In the genomic region with DNA sequence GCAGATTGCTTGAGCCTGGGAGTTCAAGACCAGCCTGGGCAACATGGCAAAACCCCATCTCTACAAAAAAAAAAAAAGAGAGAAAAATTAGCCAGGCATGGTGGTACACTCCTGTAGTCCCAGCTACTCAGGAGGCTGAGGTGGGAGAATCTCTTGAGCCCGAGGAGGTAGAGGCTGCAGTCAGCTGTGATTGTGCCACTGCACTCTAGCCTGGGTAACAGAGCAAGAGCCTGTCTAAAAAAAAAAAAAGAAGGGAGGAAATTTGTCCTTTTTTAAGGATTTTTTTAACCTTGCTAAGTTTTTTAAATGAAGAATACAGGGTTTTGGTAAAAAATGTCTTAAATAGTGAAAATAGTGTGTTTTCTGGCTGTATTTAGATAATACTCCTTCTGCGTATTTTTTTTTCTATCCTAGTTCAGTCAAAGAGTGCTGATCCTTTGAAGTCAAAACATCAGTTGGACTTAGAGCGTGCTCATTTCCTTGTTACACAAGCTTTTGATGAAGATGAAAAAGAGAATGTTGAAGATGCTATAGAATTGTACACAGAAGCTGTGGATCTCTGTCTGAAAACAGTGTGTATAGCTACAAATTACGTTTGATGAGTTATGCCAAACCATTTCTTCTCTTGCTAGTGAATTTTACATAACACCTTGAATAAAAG, we compare ENCODE assay signal across 16 cellular contexts. TPM values are rescaled to one million over a fixed set of nuclear protein-coding genes. Genes with fewer than 3 reads are reported as not detected.
DNase-seq lines count a peak whose midpoint lies in the region; ATAC-seq and FAIRE-seq lines count a peak whose summit lies in the region.
"Had no signal": no experiment of that assay in that cellular context is flagged by ENCODE, and none has a peak within 500 bp of the region (broad histone marks: within the 10 kb centered on the region; RNA-seq: fewer than 3 reads in every experiment).

No MANE protein-coding gene starts in this region.

- no peaks in the 10 kb centered on the region for H3K9me3 ChIP-seq in CD4-positive, CD25-positive, alpha-beta regulatory T cell (ENCODE audit: control insufficient read depth in 2 of 2, low read length in 2 of 2)
- no peaks in the 10 kb centered on the region for H3K9me3 ChIP-seq in Karpas-422 (ENCODE audit: low read length)
- H3K9me3 ChIP-seq: HAP-1, SJSA1 had no signal

- H3K27ac ChIP-seq in CD4-positive, CD25-positive, alpha-beta regulatory T cell (ENCODE audit: insufficient read depth, low read length, poor library complexity, severe bottlenecking) = no peak overlapping the region
- H3K27ac ChIP-seq in Karpas-422 (ENCODE audit: low read length) = peak overlapping the region; percentile 74
- H3K27ac ChIP-seq: C4-2B, KMS-11, SJSA1 had no signal

- no peaks in the 10 kb centered on the region for H3K9me3 Mint-ChIP-seq in activated T-cell treated with anti-CD3 and anti-CD28 coated beads, Interleukin-2, amount 50 U/mL, for 24 hours
- H3K9me3 Mint-ChIP-seq in activated T-cell treated with anti-CD3 and anti-CD28 coated beads, Interleukin-2, amount 50 U/mL, for 4 hours = no peaks in the 10 kb centered on the region
- no peaks in the 10 kb centered on the region for H3K9me3 Mint-ChIP-seq in CD4-positive, CD25-positive, alpha-beta regulatory T cell
- H3K9me3 Mint-ChIP-seq: GM23338 had no signal

- H3K9me2 ChIP-seq in Karpas-422 (replicated peaks; ENCODE audit: insufficient read depth, low read length) = no peaks in the 10 kb centered on the region

- H3K4me1 Mint-ChIP-seq in activated T-cell treated with anti-CD3 and anti-CD28 coated beads, Interleukin-2, amount 50 U/mL, for 24 hours (ENCODE audit: low read depth) = peaks cover 12% of the 10 kb centered on the region
- H3K4me1 Mint-ChIP-seq in activated T-cell treated with anti-CD3 and anti-CD28 coated beads, Interleukin-2, amount 50 U/mL, for 4 hours (ENCODE audit: low read depth) = peaks cover 17% of the 10 kb centered on the region
- peaks cover 20 to 32% (median 21%) of the 10 kb centered on the region in 4 donors for H3K4me1 Mint-ChIP-seq in CD4-positive, CD25-positive, alpha-beta regulatory T cell

- H4K20me1 ChIP-seq in Karpas-422 (ENCODE audit: insufficient read depth, low read depth, low read length) = no peaks in the 10 kb centered on the region

- H3K79me2 ChIP-seq in Karpas-422 (ENCODE audit: low read length) = peaks cover 53% of the 10 kb centered on the region

- FAIRE-seq in islet of Langerhans (lab: Jason Lieb, UNC) = peak; percentile 13

- no peaks in the 10 kb centered on the region for H3K27me3 ChIP-seq in CD4-positive, CD25-positive, alpha-beta regulatory T cell (ENCODE audit: control insufficient read depth, insufficient read depth, low read length)
- H3K27me3 ChIP-seq in Karpas-422 (ENCODE audit: low read length) = no peaks in the 10 kb centered on the region
- H3K27me3 ChIP-seq: SJSA1 had no signal

- H3K9ac ChIP-seq in Karpas-422 (ENCODE audit: low read length) = peak overlapping the region; percentile 44
- H3K9ac ChIP-seq: KMS-11 had no signal

- no peak overlapping the region for H3K4me3 ChIP-seq in CD4-positive, CD25-positive, alpha-beta regulatory T cell (ENCODE audit: low read depth, low read length)
- peak overlapping the region; percentile 16 for H3K4me3 ChIP-seq in Karpas-422 (ENCODE audit: low read length)
- H3K4me3 ChIP-seq: GM23338, HAP-1, SJSA1 had no signal

- peaks cover 85% of the 10 kb centered on the region for H3K36me3 ChIP-seq in CD4-positive, CD25-positive, alpha-beta regulatory T cell (ENCODE audit: control insufficient read depth, insufficient read depth, low read length)
- peaks cover 66% of the 10 kb centered on the region for H3K36me3 ChIP-seq in Karpas-422 (ENCODE audit: insufficient read depth, low read length)

- peak overlapping the region; percentile 55 for H3K27ac Mint-ChIP-seq in activated T-cell treated with anti-CD3 and anti-CD28 coated beads, Interleukin-2, amount 50 U/mL, for 24 hours
- peak overlapping the region in 2 of 3 donors; percentile 13 to 88 for H3K27ac Mint-ChIP-seq in CD4-positive, CD25-positive, alpha-beta regulatory T cell
- H3K27ac Mint-ChIP-seq: GM23338 had no signal

- no peak for DNase-seq in activated T-cell treated with anti-CD3 and anti-CD28 coated beads, Interleukin-2, amount 50 U/mL, for 24 hours
- no peak for DNase-seq in activated T-cell treated with anti-CD3 and anti-CD28 coated beads, Interleukin-2, amount 50 U/mL, for 4 hours
- peak in 1 of 3 donors; percentile 21 for DNase-seq in CD4-positive, CD25-positive, alpha-beta regulatory T cell
- DNase-seq in Karpas-422 (no peak), NCI-H2081 (lab: John Stamatoyannopoulos, UW) (no peak)
- no peak for DNase-seq in activated CD4-positive, CD25-positive, alpha-beta regulatory T cell treated with anti-CD3 and anti-CD28 coated beads, Interleukin-2, amount 50 U/mL, for 72 hours
- DNase-seq: 8988T, NCI-H446 treated with DMSO at 0.1 percent for 48 hours, NCI-H526 treated with DMSO at 0.1 percent for 48 hours had no signal

- H3K4me1 ChIP-seq in CD4-positive, CD25-positive, alpha-beta regulatory T cell (ENCODE audit: control insufficient read depth, insufficient read depth, low read length, poor library complexity, severe bottlenecking) = no peaks in the 10 kb centered on the region
- peaks cover 34% of the 10 kb centered on the region for H3K4me1 ChIP-seq in Karpas-422 (ENCODE audit: low read length)
- H3K4me1 ChIP-seq: SJSA1 had no signal

- H2AFZ ChIP-seq in Karpas-422 (ENCODE audit: low read length) = no peak overlapping the region
- H2AFZ ChIP-seq: GM23338 had no signal

- peaks cover 85% of the 10 kb centered on the region for H3K36me3 Mint-ChIP-seq in activated T-cell treated with anti-CD3 and anti-CD28 coated beads, Interleukin-2, amount 50 U/mL, for 24 hours (ENCODE audit: low read depth)
- peaks cover 46% of the 10 kb centered on the region for H3K36me3 Mint-ChIP-seq in activated T-cell treated with anti-CD3 and anti-CD28 coated beads, Interleukin-2, amount 50 U/mL, for 4 hours (ENCODE audit: insufficient read depth)
- H3K36me3 Mint-ChIP-seq in CD4-positive, CD25-positive, alpha-beta regulatory T cell = peaks cover 52% of the 10 kb centered on the region

- no peak for ATAC-seq in activated T-cell treated with anti-CD3 and anti-CD28 coated beads, Interleukin-2, amount 50 U/mL, for 4 hours
- ATAC-seq in CD4-positive, CD25-positive, alpha-beta regulatory T cell (ENCODE audit: low read depth in 2 of 2) = no peak
- no peak for ATAC-seq in HG02798 (IDR thresholded peaks at IDR 0.05; ENCODE audit: poor library complexity, unreplicated experiment)
- ATAC-seq: GM23338 had no signal

- no peak overlapping the region for H3K4me3 Mint-ChIP-seq in activated T-cell treated with anti-CD3 and anti-CD28 coated beads, Interleukin-2, amount 50 U/mL, for 24 hours
- H3K4me3 Mint-ChIP-seq in activated T-cell treated with anti-CD3 and anti-CD28 coated beads, Interleukin-2, amount 50 U/mL, for 4 hours = no peak overlapping the region
- no peak overlapping the region for H3K4me3 Mint-ChIP-seq in CD4-positive, CD25-positive, alpha-beta regulatory T cell
- H3K4me3 Mint-ChIP-seq: GM23338 had no signal

- H3K27me3 Mint-ChIP-seq in activated T-cell treated with anti-CD3 and anti-CD28 coated beads, Interleukin-2, amount 50 U/mL, for 24 hours = no peaks in the 10 kb centered on the region
- no peaks in the 10 kb centered on the region for H3K27me3 Mint-ChIP-seq in activated T-cell treated with anti-CD3 and anti-CD28 coated beads, Interleukin-2, amount 50 U/mL, for 4 hours (ENCODE audit: low read depth)
- no peaks in the 10 kb centered on the region for H3K27me3 Mint-ChIP-seq in CD4-positive, CD25-positive, alpha-beta regulatory T cell

- H3K4me2 ChIP-seq in Karpas-422 (ENCODE audit: low read depth, low read length, poor library complexity, severe bottlenecking) = peak overlapping the region; percentile 72
- H3K4me2 ChIP-seq: GM23338, KMS-11 had no signal

RNA-seq across cellular contexts. Expression of a gene that starts 11.1 kb away (rescaled TPM):
- total RNA-seq in activated T-cell treated with anti-CD3 and anti-CD28 coated beads, Interleukin-2, amount 50 U/mL, for 4 hours = 10 to 100 TPM; 22.9 to 24.7 (median 24.2) TPM
- total RNA-seq in CD4-positive, CD25-positive, alpha-beta regulatory T cell = 62.3 TPM
- polyA plus RNA-seq in CD4-positive, CD25-positive, alpha-beta regulatory T cell = 10 to 100 TPM; 21.1 to 24.1 (median 21.7) TPM
- total RNA-seq in Karpas-422 (2014; rRNA removed; shearing (Covaris generic); ENCODE audit: low replicate concordance) = 31.5 and 36.5 TPM in 2 replicates
